ENCODE assay signal across 13 cellular contexts in the genomic region with DNA sequence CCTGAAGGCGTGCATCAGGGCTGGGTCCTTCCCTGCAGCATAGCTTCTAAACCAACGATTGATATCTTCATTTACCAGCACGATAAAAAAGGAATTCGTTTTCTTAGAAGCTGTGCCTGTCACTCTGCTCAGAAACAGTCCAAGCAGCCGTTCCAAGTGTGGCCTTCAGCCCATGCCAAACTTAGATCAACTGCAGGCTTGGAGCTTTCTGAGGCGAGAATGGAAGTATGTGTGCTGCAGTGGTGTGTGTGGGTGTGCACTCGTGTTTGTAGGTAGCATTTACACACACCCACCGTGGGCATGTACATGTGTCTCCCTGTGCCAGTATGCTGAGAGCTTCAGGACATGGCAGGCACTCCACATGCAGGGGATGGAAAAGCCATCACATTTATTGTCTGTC.
DNase-seq lines count a peak whose midpoint lies in the region; ATAC-seq, FAIRE-seq and TF ChIP-seq lines count a peak whose summit lies in the region.
"Had no signal": no experiment of that assay in that cellular context is flagged by ENCODE, and none has a peak within 500 bp of the region (broad histone marks: within the 10 kb centered on the region; RNA-seq: fewer than 3 reads in every experiment).

No MANE protein-coding gene starts in this region.

- H3K23ac ChIP-seq in IMR-90 (ENCODE audit: low read depth, low read length) = peak overlapping the region; percentile 23; the same call in 1 of the 2 replicates

- no peak overlapping the region for H4K5ac ChIP-seq in IMR-90 (ENCODE audit: low read depth, low read length)

- H3K9ac ChIP-seq in IMR-90 (ENCODE audit: low read depth, low read length) (no peak overlapping the region), keratinocyte (ENCODE audit: control insufficient read depth, extremely low read depth, insufficient read depth, low read length) (no peak overlapping the region)

- H3K79me1 ChIP-seq in IMR-90 (ENCODE audit: low read depth in 1 of 2, low read length in 2 of 2) = no peaks in the 10 kb centered on the region

- no peaks in the 10 kb centered on the region for H3K36me3 Mint-ChIP-seq in stimulated activated effector memory CD8-positive, alpha-beta T cell treated with anti-CD3 and anti-CD28 coated beads, Interleukin-12 subunit alpha, Interleukin-12 subunit beta, amount 100 ng/mL, for 72 hours

- WGBS in IMR-90 (ENCODE audit: extremely low coverage in 2 of 2, insufficient read length in 1 of 2), 2 experiments = 10% methylated on average over 3 of the region's 8 CpGs; no CpG with 5 or more reads in 1 of the 2 experiments

- H3K36me3 ChIP-seq in IMR-90 (ENCODE audit: control insufficient read depth, insufficient read depth, low read length) (no peaks in the 10 kb centered on the region), keratinocyte (ENCODE audit: control insufficient read depth in 2 of 2, extremely low read depth in 1 of 2, insufficient read depth in 2 of 2, low read length in 2 of 2) (no peaks in the 10 kb centered on the region)
- H3K36me3 ChIP-seq: adrenal gland had no signal

- H3K4me3 Mint-ChIP-seq in stimulated activated effector memory CD8-positive, alpha-beta T cell treated with anti-CD3 and anti-CD28 coated beads, Interleukin-12 subunit alpha, Interleukin-12 subunit beta, amount 100 ng/mL, for 72 hours = no peak overlapping the region
- H3K4me3 Mint-ChIP-seq: activated CD8-positive, alpha-beta T cell treated with anti-CD3 and anti-CD28 coated beads, Interleukin-2, amount 10 ng/mL, durations not matched to agents 7 days and 5 days had no signal

- H3K9me3 ChIP-seq in IMR-90 (ENCODE audit: control insufficient read depth, insufficient read depth, low read length) = no peaks in the 10 kb centered on the region
- no peaks in the 10 kb centered on the region for H3K9me3 ChIP-seq in keratinocyte (ENCODE audit: control insufficient read depth, low read depth, low read length)
- H3K9me3 ChIP-seq: adrenal gland had no signal

- no peaks in the 10 kb centered on the region for H3K79me2 ChIP-seq in keratinocyte (ENCODE audit: control insufficient read depth, insufficient read depth, low read length)

- no peak overlapping the region; the same call in 1 of the 2 replicates for H2BK20ac ChIP-seq in IMR-90 (ENCODE audit: low read depth, low read length)

- peak overlapping the region; percentile 55 for H2AFZ ChIP-seq in IMR-90 (replicated peaks; ENCODE audit: low read length, poor library complexity)
- H2AFZ ChIP-seq in keratinocyte (ENCODE audit: control insufficient read depth, low read length) = peak overlapping the region; percentile 13

- H4K20me1 ChIP-seq in IMR-90 (ENCODE audit: insufficient read depth, low read length) (no peaks in the 10 kb centered on the region), keratinocyte (ENCODE audit: control insufficient read depth, extremely low read depth, insufficient read depth, low read length) (no peaks in the 10 kb centered on the region)

- peak overlapping the region; percentile 23 for H3K27ac Mint-ChIP-seq in stimulated activated effector memory CD8-positive, alpha-beta T cell treated with anti-CD3 and anti-CD28 coated beads, Interleukin-12 subunit alpha, Interleukin-12 subunit beta, amount 100 ng/mL, for 72 hours

- H3K4ac ChIP-seq in IMR-90 (ENCODE audit: low read depth, low read length) = peak overlapping the region; percentile 3

- TF ChIP-seq CTCF in IMR-90 (conservative IDR thresholded peaks at IDR 0.05; ENCODE audit: low read depth, low read length) (no peak), keratinocyte (optimal IDR thresholded peaks at IDR 0.05 in 1 of 3, IDR thresholded peaks at IDR 0.05 in 1 of 3, conservative IDR thresholded peaks at IDR 0.05 in 1 of 3; ENCODE audit: extremely low read depth in 1 of 3, insufficient read depth in 2 of 3, low read length in 3 of 3) (no peak)

- no peak overlapping the region for H2BK120ac ChIP-seq in IMR-90 (ENCODE audit: low read depth, low read length)

- peaks cover 13% of the 10 kb centered on the region for H3K27me3 ChIP-seq in IMR-90 (ENCODE audit: control insufficient read depth, insufficient read depth, low read length)
- peaks cover 16% of the 10 kb centered on the region for H3K27me3 ChIP-seq in keratinocyte (ENCODE audit: control insufficient read depth, extremely low read depth, insufficient read depth, low read length)

- dilution Hi-C loops in IMR-90 (cut with HindIII; ENCODE audit: low sequenced_read_pairs, unreplicated experiment) (no loop called here), keratinocyte (cut with MboI; ENCODE audit: extremely low pct_ligation_motif_present, low sequenced_read_pairs) (no loop called here)

- peaks cover 4% of the 10 kb centered on the region; the same call in 1 of the 2 replicates for H3K9me1 ChIP-seq in IMR-90 (ENCODE audit: insufficient read depth, low read length)
- no peaks in the 10 kb centered on the region for H3K9me1 ChIP-seq in keratinocyte (ENCODE audit: control insufficient read depth, extremely low read depth, insufficient read depth, low read length)

- H3K14ac ChIP-seq in IMR-90 (replicated peaks; ENCODE audit: low read depth, low read length) = 0 out of 2 replicates have a peak overlapping the region, but pooled peaks have one; percentile 1

- H3K4me3 ChIP-seq in IMR-90 (ENCODE audit: insufficient read depth, low read depth, low read length) = no peak overlapping the region
- no peak overlapping the region for H3K4me3 ChIP-seq in keratinocyte (ENCODE audit: control insufficient read depth in 2 of 3, extremely low read depth in 1 of 3, insufficient read depth in 2 of 3, low read depth in 1 of 3, low read length in 3 of 3)
- H3K4me3 ChIP-seq: adrenal gland had no signal

- no peak overlapping the region; the same call in 1 of the 2 replicates for H4K91ac ChIP-seq in IMR-90 (ENCODE audit: insufficient read depth, low read depth, low read length)

- H3K4me2 ChIP-seq in IMR-90 (ENCODE audit: low read depth, low read length) (peak overlapping the region; percentile 3; the same call in 1 of the 2 replicates), keratinocyte (ENCODE audit: control insufficient read depth, extremely low read depth, insufficient read depth, low read depth, low read length) (no peak overlapping the region)

- DNase-seq in IMR-90 = no peak
- peak; percentile 35 for DNase-seq in astrocyte of the hippocampus (ENCODE audit: low read depth, low spot score)
- DNase-seq in keratinocyte (ENCODE audit: low read depth, low spot score) = no peak
- DNase-seq in stimulated activated effector memory CD8-positive, alpha-beta T cell treated with anti-CD3 and anti-CD28 coated beads, Interleukin-12 subunit alpha, Interleukin-12 subunit beta, amount 100 ng/mL, for 72 hours (ENCODE audit: low spot score in 2 of 2) = no peak
- DNase-seq in kidney glomerular epithelial cell (lab: John Stamatoyannopoulos, UW) = no peak
- no peak for DNase-seq in stimulated activated CD4-positive, alpha-beta T cell treated with anti-CD3 and anti-CD28 coated beads, Interleukin-12 subunit alpha, Interleukin-12 subunit beta, amount 100 ng/mL, for 4 hours
- DNase-seq: NCI-H1105, NCI-H524 treated with DMSO at 0.1 percent for 48 hours had no signal

- BruUV-seq in IMR-90 (replicated peaks; lab: Mats Ljungman, UMichigan) = no TSS peak

- TF ChIP-seq POLR2A in IMR-90 (IDR thresholded peaks at IDR 0.05; ENCODE audit: low read depth, low read length) = no peak

- H4K8ac ChIP-seq in IMR-90 (ENCODE audit: low read depth in 2 of 2, low read length in 2 of 2) = peak overlapping the region in 1 of 2 experiments; percentile 1; a peak in 2 of 4 replicates

- no peak overlapping the region for H2AK9ac ChIP-seq in IMR-90 (replicated peaks; ENCODE audit: low read depth, low read length, poor library complexity)

- H3K56ac ChIP-seq in IMR-90 (ENCODE audit: extremely low read depth, insufficient read depth, low read length) = no peak overlapping the region

- in situ Hi-C loops in IMR-90 (cut with MboI; ENCODE audit: low sequenced_read_pairs) = no loop called here

- H2BK5ac ChIP-seq in IMR-90 (ENCODE audit: low read depth, low read length, poor library complexity, severe bottlenecking) = no peak overlapping the region

- no peak overlapping the region for H3K18ac ChIP-seq in IMR-90 (ENCODE audit: low read depth, low read length)

- no peak overlapping the region; the same call in 1 of the 3 replicates for H2BK15ac ChIP-seq in IMR-90 (ENCODE audit: low read depth, low read length)

- TF ChIP-seq RAD21 in IMR-90 (IDR thresholded peaks at IDR 0.05; ENCODE audit: low read length) = no peak

- intact Hi-C loops in IMR-90 (cut with micrococcal nuclease) = no loop called here

- H2AK5ac ChIP-seq in IMR-90 (ENCODE audit: low read depth, low read length) = peak overlapping the region; percentile 23; the same call in 1 of the 2 replicates

- H3K4me1 Mint-ChIP-seq in stimulated activated effector memory CD8-positive, alpha-beta T cell treated with anti-CD3 and anti-CD28 coated beads, Interleukin-12 subunit alpha, Interleukin-12 subunit beta, amount 100 ng/mL, for 72 hours = peaks cover 36% of the 10 kb centered on the region

- CTCF ChIA-PET in IMR-90 (lab: Yijun Ruan, JAX) = no interaction called here

- peaks cover 10% of the 10 kb centered on the region; the same call in 1 of the 2 replicates for H3K4me1 ChIP-seq in IMR-90 (ENCODE audit: control insufficient read depth, insufficient read depth, low read length)
- H3K4me1 ChIP-seq in keratinocyte (ENCODE audit: control insufficient read depth, extremely low read depth, insufficient read depth, low read length) = peaks cover 9% of the 10 kb centered on the region
- H3K4me1 ChIP-seq: adrenal gland had no signal

- ATAC-seq in IMR-90 (ENCODE audit: low read depth) (peak; percentile 6), GM18873 (IDR thresholded peaks at IDR 0.05; ENCODE audit: low FRiP score, unreplicated experiment) (no peak), GM19397 (IDR thresholded peaks at IDR 0.05; ENCODE audit: unreplicated experiment) (no peak)
- no peak for ATAC-seq in stimulated activated effector memory CD8-positive, alpha-beta T cell treated with anti-CD3 and anti-CD28 coated beads, Interleukin-12 subunit alpha, Interleukin-12 subunit beta, amount 100 ng/mL, for 72 hours

- POLR2A ChIA-PET in IMR-90 (lab: Charles Lee; ENCODE audit: unreplicated experiment) = no interaction called here

- no peak overlapping the region for H3K27ac ChIP-seq in IMR-90 (ENCODE audit: insufficient read depth, low read length)
- no peak overlapping the region for H3K27ac ChIP-seq in keratinocyte (ENCODE audit: control insufficient read depth, insufficient read depth, low read length)
- H3K27ac ChIP-seq: adrenal gland had no signal

- no peaks in the 10 kb centered on the region for H3K9me3 Mint-ChIP-seq in stimulated activated effector memory CD8-positive, alpha-beta T cell treated with anti-CD3 and anti-CD28 coated beads, Interleukin-12 subunit alpha, Interleukin-12 subunit beta, amount 100 ng/mL, for 72 hours

- no peak for FAIRE-seq in keratinocyte (lab: Jason Lieb, UNC)
- FAIRE-seq: kidney had no signal

TF ChIP-seq in IMR-90, 13 proteins besides CTCF, POLR2A, EP300 and RAD21 (continues in another document):
- no peak for TF ChIP-seq CEBPB (IDR thresholded peaks at IDR 0.05; ENCODE audit: low read depth, low read length)
